In genomic region chr3:23865595-23866396, GRCh38 we compare ENCODE assay signal across 8 cellular contexts. TPM values are rescaled to one million over a fixed set of nuclear protein-coding genes. Genes with fewer than 3 reads are reported as not detected.
DNase-seq lines count a peak whose midpoint lies in the region; ATAC-seq and TF ChIP-seq lines count a peak whose summit lies in the region.

No MANE protein-coding gene starts in this region.

- peaks cover 96% of the 10 kb centered on the region for H3K79me2 ChIP-seq in MM.1S (ENCODE audit: low read length)

- H3K9me3 ChIP-seq in lower lobe of right lung (no peaks in the 10 kb centered on the region), MM.1S (replicated peaks; ENCODE audit: insufficient read depth, low read length) (no peaks in the 10 kb centered on the region)

- in situ Hi-C loops in astrocyte of the spinal cord (cut with HindIII; ENCODE audit: low sequenced_read_pairs): no loop called here

- intact Hi-C loops in lower lobe of right lung (cut with DNase I): no loop called here

- ATAC-seq in GM19463 (IDR thresholded peaks at IDR 0.05; ENCODE audit: unreplicated experiment) (peak; percentile 75), HG03432 (IDR thresholded peaks at IDR 0.05; ENCODE audit: unreplicated experiment) (peak; percentile 86), lower lobe of right lung (peak; percentile 70 to 72)

- no peak overlapping the region for H3K4me2 ChIP-seq in MM.1S (ENCODE audit: low read depth, low read length)

- no peak overlapping the region for H3K4me3 ChIP-seq in astrocyte of the spinal cord (ENCODE audit: low read depth, low read length)
- H3K4me3 ChIP-seq in lower lobe of right lung: no peak overlapping the region
- no peak overlapping the region for H3K4me3 ChIP-seq in MM.1S (ENCODE audit: low read length)

- H3K27ac ChIP-seq in C4-2B (peak overlapping the region; percentile 20; the same call in 1 of the 2 replicates), lower lobe of right lung (no peak overlapping the region), MM.1S (ENCODE audit: low read length) (no peak overlapping the region)

- peaks cover 45% of the 10 kb centered on the region for H4K20me1 ChIP-seq in MM.1S (ENCODE audit: insufficient read depth, low read length)

- no peak overlapping the region for H2AFZ ChIP-seq in MM.1S (ENCODE audit: low read length)

- H3K4me1 ChIP-seq in lower lobe of right lung: peaks cover 47% of the 10 kb centered on the region
- no peaks in the 10 kb centered on the region for H3K4me1 ChIP-seq in MM.1S (ENCODE audit: low read length)

- H3K9ac ChIP-seq in MM.1S (ENCODE audit: low read length): no peak overlapping the region

- TF ChIP-seq CTCF in C4-2B (conservative IDR thresholded peaks at IDR 0.05) (no peak), astrocyte of the spinal cord (IDR thresholded peaks at IDR 0.05; ENCODE audit: low read depth, low read length) (no peak), lower lobe of right lung (IDR thresholded peaks at IDR 0.05) (no peak), MM.1S (IDR thresholded peaks at IDR 0.05; ENCODE audit: low read length) (no peak)

- H3K36me3 ChIP-seq in lower lobe of right lung (peaks cover 8% of the 10 kb centered on the region), MM.1S (replicated peaks; ENCODE audit: insufficient read depth, low read length) (peaks cover 5% of the 10 kb centered on the region; the same call in 1 of the 2 replicates)

- no peaks in the 10 kb centered on the region for H3F3A ChIP-seq in MM.1S (ENCODE audit: insufficient read depth, low read length)

- DNase-seq in astrocyte of the spinal cord (ENCODE audit: low read depth, low spot score) (peak; percentile 43), lower lobe of right lung (no peak), MM.1S (no peak)
- no peak for DNase-seq in activated CD4-positive, alpha-beta T cell treated with anti-CD3 and anti-CD28 coated beads for 1 hour
- no peak for DNase-seq in activated T-cell treated with anti-CD3 and anti-CD28 coated beads, Interleukin-2, amount 50 U/mL, for 48 hours

- H3K27me3 ChIP-seq in lower lobe of right lung (ENCODE audit: low read depth): no peaks in the 10 kb centered on the region
- H3K27me3 ChIP-seq in MM.1S (replicated peaks; ENCODE audit: insufficient read depth, low read length): no peaks in the 10 kb centered on the region

- no peaks in the 10 kb centered on the region for H3K9me2 ChIP-seq in MM.1S (replicated peaks; ENCODE audit: insufficient read depth, low read length)

RNA-seq across cellular contexts. Expression of gene NKIRAS1, which starts 51.0 kb away (rescaled TPM):
- 11.1 TPM for total RNA-seq in lower lobe of right lung

RNA-seq across cellular contexts. Expression of gene RPL15, which starts 51.1 kb away (rescaled TPM):
- 1,413 TPM for total RNA-seq in lower lobe of right lung
